Comparison of ENCODE assay signal across 33 cellular contexts in genomic region chr1:26082020-26082350, GRCh38. TPM values are rescaled to one million over a fixed set of nuclear protein-coding genes. Genes with fewer than 3 reads are reported as not detected.
"Had no signal": no experiment of that assay in that cellular context is flagged by ENCODE, and none has a peak within 500 bp of the region (broad histone marks: within the 10 kb centered on the region; RNA-seq: fewer than 3 reads in every experiment).

No MANE protein-coding gene starts in this region.

- H3K36me3 ChIP-seq: brain microvascular endothelial cell, colonic mucosa, esophagus squamous epithelium, WERI-Rb-1 had no signal

- ATAC-seq: activated CD4-positive, CD25-positive, alpha-beta regulatory T cell treated with anti-CD3 and anti-CD28 coated beads, Interleukin-2, amount 50 U/mL, for 24 hours; activated CD8-positive, alpha-beta T cell treated with anti-CD3 and anti-CD28 coated beads for 36 hours; activated T-cell treated with anti-CD3 and anti-CD28 coated beads, Interleukin-2, amount 50 U/mL, for 4 hours; activated T-helper 17 cell treated with anti-CD3 and anti-CD28 coated beads, Interleukin-2, amount 50 U/mL, for 72 hours; T-helper 17 cell had no signal

- H3K27ac ChIP-seq: brain microvascular endothelial cell, colonic mucosa, epithelial cell of prostate, esophagus squamous epithelium, WERI-Rb-1 had no signal

- H3K9me3 ChIP-seq: colonic mucosa, esophagus squamous epithelium had no signal

- H3K4me3 ChIP-seq: colonic mucosa, esophagus squamous epithelium had no signal

- H3K27me3 ChIP-seq: colonic mucosa had no signal

- DNase-seq: activated B cell treated with CpG ODN at 0.5 μM for 24 hours; activated CD4-positive, alpha-beta T cell treated with anti-CD3 and anti-CD28 coated beads for 48 hours; activated CD4-positive, alpha-beta T cell treated with anti-CD3 and anti-CD28 coated beads, Interleukin-2, amount 50 U/mL, for 1 hour; activated CD4-positive, alpha-beta T cell treated with anti-CD3 and anti-CD28 coated beads, Interleukin-2, amount 50 U/mL, for 48 hours; activated CD8-positive, alpha-beta memory T cell treated with anti-CD3 and anti-CD28 coated beads for 24 hours; activated CD8-positive, alpha-beta T cell treated with anti-CD3 and anti-CD28 coated beads for 36 hours; activated effector memory CD4-positive, alpha-beta T cell treated with Interleukin-2 at 50 U/mL for 16 hours; activated gamma-delta T cell treated with Interleukin-2 at 50 U/mL for 16 hours; activated naive CD4-positive, alpha-beta T cell treated with anti-CD3 and anti-CD28 coated beads, Interleukin-2, amount 50 U/mL, for 16 hours; activated naive CD4-positive, alpha-beta T cell treated with Interleukin-2 at 50 U/mL for 16 hours; activated T-cell treated with anti-CD3 and anti-CD28 coated beads, Interleukin-2, amount 50 U/mL, for 4 hours; amniotic stem cell; anterior cingulate cortex; brain microvascular endothelial cell; central memory CD4-positive, alpha-beta T cell; cerebellar nuclear complex; colonic mucosa; effector CD8-positive, alpha-beta T cell; esophagus squamous epithelium; foreskin melanocyte; T-helper 1 cell; T-helper 17 cell; T1000; WERI-Rb-1 had no signal

- H3K4me1 ChIP-seq: colonic mucosa had no signal

RNA-seq across cellular contexts. Expression of gene TRIM63, which starts 14.6 kb away (rescaled TPM):
- total RNA-seq: activated B cell treated with CpG ODN at 0.5 μM for 24 hours; activated T-cell treated with anti-CD3 and anti-CD28 coated beads, Interleukin-2, amount 50 U/mL, for 4 hours; activated T-helper 17 cell treated with anti-CD3 and anti-CD28 coated beads, Interleukin-2, amount 50 U/mL, for 72 hours; astrocyte; bronchial epithelial cell; dermis microvascular lymphatic vessel endothelial cell; endothelial cell of umbilical vein; fibroblast of lung; fibroblast of villous mesenchyme; T-helper 17 cell had no signal
- polyA plus RNA-seq: endothelial cell of umbilical vein, fibroblast of lung had no signal

RNA-seq across cellular contexts. Expression of gene SLC30A2, which starts 36.1 kb away (rescaled TPM):
- total RNA-seq: activated B cell treated with CpG ODN at 0.5 μM for 24 hours; activated CD8-positive, alpha-beta T cell treated with anti-CD3 and anti-CD28 coated beads for 36 hours; activated T-cell treated with anti-CD3 and anti-CD28 coated beads, Interleukin-2, amount 50 U/mL, for 4 hours; activated T-helper 17 cell treated with anti-CD3 and anti-CD28 coated beads, Interleukin-2, amount 50 U/mL, for 72 hours; astrocyte; bronchial epithelial cell; dermis microvascular lymphatic vessel endothelial cell; endothelial cell of umbilical vein; esophagus squamous epithelium; fibroblast of lung; fibroblast of villous mesenchyme; T-helper 17 cell had no signal
- polyA plus RNA-seq: endothelial cell of umbilical vein, fibroblast of lung had no signal
